Comparison of ENCODE assay signal across 12 cellular contexts in the genomic region with DNA sequence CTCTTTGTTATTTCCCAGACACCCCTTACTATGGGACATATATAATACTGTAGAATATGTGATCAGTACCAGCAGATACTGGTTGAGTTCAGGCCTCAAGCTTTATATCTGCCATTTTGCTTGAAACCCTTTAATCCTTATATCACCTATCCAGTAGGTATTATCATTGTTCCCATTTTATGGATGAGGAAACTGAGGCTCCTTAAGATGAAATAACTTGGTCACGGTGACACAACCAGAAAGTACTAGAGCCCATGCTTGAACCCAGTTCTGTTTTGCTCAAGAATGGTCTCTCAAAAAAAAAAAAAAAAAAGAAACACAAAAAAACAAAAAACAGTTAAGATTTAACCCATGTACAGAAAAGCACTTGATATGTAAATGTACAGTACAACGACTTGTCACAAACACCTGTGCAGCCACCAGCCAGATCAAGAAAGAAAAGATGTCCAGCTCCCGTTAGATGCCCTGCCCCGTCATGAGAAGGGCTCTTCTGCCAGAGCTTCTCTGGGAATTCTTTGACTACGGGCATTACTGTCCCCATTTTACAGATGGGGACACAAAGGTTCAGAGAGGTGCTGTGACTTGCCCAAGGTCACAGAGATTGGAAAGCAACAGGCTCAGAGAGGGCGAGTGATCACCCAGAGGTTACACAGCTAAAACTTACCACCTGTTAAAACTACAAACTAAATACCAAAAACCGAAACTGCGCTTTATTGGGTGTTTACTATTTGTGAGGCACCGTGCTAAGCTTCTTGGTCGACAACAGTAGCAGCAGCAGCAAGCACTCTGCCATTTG. TPM values are rescaled to one million over a fixed set of nuclear protein-coding genes. Genes with fewer than 3 reads are reported as not detected.
DNase-seq lines count a peak whose midpoint lies in the region; ATAC-seq and TF ChIP-seq lines count a peak whose summit lies in the region.
"Had no signal": no experiment of that assay in that cellular context is flagged by ENCODE, and none has a peak within 500 bp of the region (broad histone marks: within the 10 kb centered on the region; RNA-seq: fewer than 3 reads in every experiment).

No MANE protein-coding gene starts in this region.

- ATAC-seq in CD8-positive, alpha-beta T cell = no peak
- ATAC-seq in T-helper 17 cell (no peak), GM18520 (IDR thresholded peaks at IDR 0.05; ENCODE audit: unreplicated experiment) (no peak), GM21381 (IDR thresholded peaks at IDR 0.05; ENCODE audit: unreplicated experiment) (no peak)

- no peak for TF ChIP-seq EP300 in sigmoid colon (IDR thresholded peaks at IDR 0.05)

- H3K4me3 ChIP-seq in CD8-positive, alpha-beta T cell (ENCODE audit: low read depth, low read length) = no peak overlapping the region
- peak overlapping the region; percentile 71 for H3K4me3 ChIP-seq in iPS-18a (ENCODE audit: low read length)
- H3K4me3 ChIP-seq in sigmoid colon = peak overlapping the region in 3 of 4 donors; percentile 49 to 68 (median 57)
- H3K4me3 ChIP-seq: lung had no signal

- CTCF ChIA-PET in CD8-positive, alpha-beta T cell (lab: Charles Lee) = no interaction called here

- no peak overlapping the region for H3K27ac Mint-ChIP-seq in CD8-positive, alpha-beta T cell
- no peak overlapping the region for H3K27ac Mint-ChIP-seq in T-helper 17 cell

- H3K27me3 ChIP-seq in CD8-positive, alpha-beta T cell (ENCODE audit: insufficient read depth, low read length) = peaks cover 5% of the 10 kb centered on the region
- H3K27me3 ChIP-seq in iPS-18a (ENCODE audit: control insufficient read depth, insufficient read depth, low read length) (peaks cover 22% of the 10 kb centered on the region), sigmoid colon (peaks cover 0 to 13% (median 0%) of the 10 kb centered on the region in 3 donors)

- H3K27me3 Mint-ChIP-seq in CD8-positive, alpha-beta T cell (ENCODE audit: low read depth) = peaks cover 43% of the 10 kb centered on the region
- peaks cover 64% of the 10 kb centered on the region for H3K27me3 Mint-ChIP-seq in T-helper 17 cell

- H3K9me3 ChIP-seq in CD8-positive, alpha-beta T cell (ENCODE audit: low read length) = no peaks in the 10 kb centered on the region
- H3K9me3 ChIP-seq in T-helper 17 cell (ENCODE audit: control insufficient read depth, low read length, poor library complexity, severe bottlenecking) (no peaks in the 10 kb centered on the region), iPS-18a (ENCODE audit: control insufficient read depth, low read depth, low read length) (no peaks in the 10 kb centered on the region), sigmoid colon (no peaks in the 10 kb centered on the region)

- 62 to 76% methylated on average over 10 of the region's 10 CpGs for WGBS in sigmoid colon, 2 donors

- intact Hi-C loops in CD8-positive, alpha-beta T cell (cut with DNase I, micrococcal nuclease) = no loop called here
- intact Hi-C loops in sigmoid colon (cut with DNase I) = loop anchor here (2.0 to 10.0 kb wide), 3 partner anchors 62 to 676 kb away; no protein-coding TSS in a partner anchor

- no peak for TF ChIP-seq POLR2A in sigmoid colon (IDR thresholded peaks at IDR 0.05)

- no peak overlapping the region for H3K9ac ChIP-seq in iPS-18a (ENCODE audit: low read length)

- peak overlapping the region; percentile 42 for H3K4me3 Mint-ChIP-seq in CD8-positive, alpha-beta T cell
- H3K4me3 Mint-ChIP-seq in T-helper 17 cell = peak overlapping the region; percentile 74

- H3K36me3 Mint-ChIP-seq in CD8-positive, alpha-beta T cell = no peaks in the 10 kb centered on the region
- peaks cover 2% of the 10 kb centered on the region for H3K36me3 Mint-ChIP-seq in T-helper 17 cell (ENCODE audit: low read depth)

- H3K27ac ChIP-seq in CD8-positive, alpha-beta T cell (ENCODE audit: low read depth, low read length) = no peak overlapping the region
- no peak overlapping the region for H3K27ac ChIP-seq in iPS-18a (ENCODE audit: low read length)
- peak overlapping the region; percentile 71 to 92 (median 82) for H3K27ac ChIP-seq in sigmoid colon

- H3K4me1 ChIP-seq in CD8-positive, alpha-beta T cell (ENCODE audit: insufficient read depth, low read length) = no peaks in the 10 kb centered on the region
- H3K4me1 ChIP-seq in iPS-18a (ENCODE audit: control insufficient read depth, low read depth, low read length) (peaks cover 8% of the 10 kb centered on the region), sigmoid colon (peaks cover 0 to 47% (median 29%) of the 10 kb centered on the region in 4 donors)

- TF ChIP-seq CTCF in CD8-positive, alpha-beta T cell (IDR thresholded peaks at IDR 0.05) = no peak
- TF ChIP-seq CTCF in sigmoid colon (IDR thresholded peaks at IDR 0.05) = no peak

- no peak for DNase-seq in CD8-positive, alpha-beta T cell
- DNase-seq in T-helper 17 cell (no peak), sigmoid colon (no peak), amniotic stem cell (lab: John Stamatoyannopoulos, UW) (no peak), GM19240 (ENCODE audit: insufficient read length, low spot score) (no peak)
- DNase-seq: NCI-H2029 had no signal

- no peaks in the 10 kb centered on the region for H3K36me3 ChIP-seq in CD8-positive, alpha-beta T cell (ENCODE audit: insufficient read depth, low read length)
- no peaks in the 10 kb centered on the region for H3K36me3 ChIP-seq in iPS-18a (ENCODE audit: control insufficient read depth, low read depth, low read length)
- H3K36me3 ChIP-seq in sigmoid colon = no peaks in the 10 kb centered on the region

- H3K4me1 Mint-ChIP-seq in CD8-positive, alpha-beta T cell (ENCODE audit: low read depth) = peaks cover 5% of the 10 kb centered on the region
- peaks cover 7% of the 10 kb centered on the region for H3K4me1 Mint-ChIP-seq in T-helper 17 cell

- H3K9me3 Mint-ChIP-seq in CD8-positive, alpha-beta T cell = no peaks in the 10 kb centered on the region

- POLR2A ChIA-PET in CD8-positive, alpha-beta T cell (lab: Charles Lee) = no interaction called here

RNA-seq across cellular contexts. Expression of gene WSCD2, which starts 0.7 kb away (rescaled TPM):
- total RNA-seq in CD8-positive, alpha-beta T cell = not detected
- total RNA-seq in T-helper 17 cell = under 1 TPM in 1 of 2 donors, not detected in 1; 0.60 TPM
- total RNA-seq in sigmoid colon = 10 to 100 TPM in 1 of 4 donors, 1 to 10 TPM in 3; 1.6 to 10.5 (median 3.8) TPM
- polyA plus RNA-seq in sigmoid colon = under 1 TPM in 1 of 3 donors, not detected in 2; 0.32 TPM
- total RNA-seq: HT1080; T-helper 2 cell treated with Interferon-gamma antibody and Interleukin-4, amounts not matched to agents 100 ng/mL and 5 ng/mL, for 36 hours had no signal

Comparison
In these comparisons a context has a peak if more than half of its experiments do, and no peak if none do; other contexts are left out.
1. H3K27ac ChIP-seq: peak in sigmoid colon (4 of 4); none in CD8-positive, alpha-beta T cell (single experiment) and iPS-18a (single experiment).